Comparison of ENCODE assay signal across 8 cellular contexts in genomic region chr3:125916376-125916978, GRCh38. TPM values are rescaled to one million over a fixed set of nuclear protein-coding genes. Genes with fewer than 3 reads are reported as not detected.
DNase-seq lines count a peak whose midpoint lies in the region; ATAC-seq and TF ChIP-seq lines count a peak whose summit lies in the region.

No MANE protein-coding gene starts in this region.

- H3K9me3 Mint-ChIP-seq in MCF 10A (ENCODE audit: unreplicated experiment): no peaks in the 10 kb centered on the region

- peak overlapping the region; percentile 73 for H3K9ac ChIP-seq in iPS-18a (ENCODE audit: low read length)

- peak; percentile 80 for ATAC-seq in GM18511 (IDR thresholded peaks at IDR 0.05; ENCODE audit: unreplicated experiment)
- peak; percentile 84 for ATAC-seq in HG02943 (IDR thresholded peaks at IDR 0.05; ENCODE audit: low read depth, unreplicated experiment)

- CTCF ChIA-PET in MCF 10A (lab: Yijun Ruan, JAX): interaction anchor here (1.0 kb wide), 1 partner anchor 13 kb away, joined by 3 read pairs; no protein-coding TSS in a partner anchor

- H3K27me3 Mint-ChIP-seq in MCF 10A (ENCODE audit: insufficient read depth, unreplicated experiment): no peaks in the 10 kb centered on the region

- peaks cover 14% of the 10 kb centered on the region for H3K4me1 Mint-ChIP-seq in MCF 10A (ENCODE audit: insufficient read depth, unreplicated experiment)

- intact Hi-C loops in MCF 10A (cut with micrococcal nuclease): loop anchor here (5.0 to 10.0 kb wide), 2 partner anchors 149 to 322 kb away; partner anchors contain the start of gene OSBPL11

- BruUV-seq in MCF 10A (replicated peaks; lab: Mats Ljungman, UMichigan): TSS peak; percentile 28

- peak overlapping the region; percentile 86 for H3K4me3 Mint-ChIP-seq in MCF 10A (ENCODE audit: unreplicated experiment)

- DNase-seq in ACHN (peak; percentile 88), NCI-H146 treated with DMSO at 0.1 percent for 48 hours (lab: John Stamatoyannopoulos, UW; ENCODE audit: unreplicated experiment) (peak; percentile 97), T follicular helper cell (ENCODE audit: low read depth) (peak; percentile 96), MCF 10A (ENCODE audit: unreplicated experiment) (peak; percentile 90), skeletal muscle cell (ENCODE audit: low read depth) (peak; percentile 83)

- H3K27ac ChIP-seq in iPS-18a (ENCODE audit: low read length): no peak overlapping the region

- in situ Hi-C loops in ACHN (cut with HindIII; ENCODE audit: low pct_ligation_motif_present, low pct_unique_long_range_greater_than_20kb, low sequenced_read_pairs): no loop called here

- H3K36me3 ChIP-seq in iPS-18a (ENCODE audit: control insufficient read depth, low read depth, low read length): no peaks in the 10 kb centered on the region

- H3K27ac Mint-ChIP-seq in MCF 10A (ENCODE audit: low read depth, unreplicated experiment): peak overlapping the region; percentile 80

- POLR2A ChIA-PET in MCF 10A (lab: Yijun Ruan, JAX): interaction anchor here (0.6 to 0.9 kb wide), 4 partner anchors 34 to 1473 kb away, joined by 3 to 4 read pairs (median 4); partner anchors contain the start of gene ZXDC

- no peaks in the 10 kb centered on the region for H3K27me3 ChIP-seq in iPS-18a (ENCODE audit: control insufficient read depth, insufficient read depth, low read length)

- TF ChIP-seq CTCF in MCF 10A (IDR thresholded peaks at IDR 0.05; ENCODE audit: unreplicated experiment): no peak

- H3K4me1 ChIP-seq in iPS-18a (ENCODE audit: control insufficient read depth, low read depth, low read length): no peaks in the 10 kb centered on the region

- peaks cover 6% of the 10 kb centered on the region for H3K36me3 Mint-ChIP-seq in MCF 10A (ENCODE audit: insufficient read depth, unreplicated experiment)

- H3K9me3 ChIP-seq in iPS-18a (ENCODE audit: control insufficient read depth, low read depth, low read length): no peaks in the 10 kb centered on the region

- peak overlapping the region; percentile 69 for H3K4me3 ChIP-seq in iPS-18a (ENCODE audit: low read length)
- H3K4me3 ChIP-seq in skeletal muscle cell (ENCODE audit: low read depth, low read length): peak overlapping the region; percentile 74

RNA-seq across cellular contexts. Expression of gene ROPN1B, which starts 52.5 kb away (rescaled TPM):
- not detected in 2 replicates for total RNA-seq in MCF 10A (2022)
